Comparison of ENCODE assay signal across 21 cellular contexts in genomic region chr5:163579729-163580128, GRCh38.
DNase-seq lines count a peak whose midpoint lies in the region; ATAC-seq, FAIRE-seq and TF ChIP-seq lines count a peak whose summit lies in the region.
"Had no signal": no experiment of that assay in that cellular context is flagged by ENCODE, and none has a peak within 500 bp of the region (broad histone marks: within the 10 kb centered on the region; RNA-seq: fewer than 3 reads in every experiment).

No MANE protein-coding gene starts in this region.

- no peak overlapping the region for H2BK12ac ChIP-seq in H1 (ENCODE audit: low read depth, low read length)

- WGBS in H1 (ENCODE audit: extremely low coverage in 1 of 2, insufficient coverage in 1 of 2, insufficient read length in 1 of 2, insufficient replicate concordance in 2 of 2, low coverage in 1 of 2, low lambda C conversion rate in 2 of 2, missing lambda C conversion rate in 1 of 2), 2 experiments: 91% methylated on average over 4 of the region's 4 CpGs; no CpG with 5 or more reads in 1 of the 2 experiments
- WGBS in esophagus squamous epithelium, 2 donors: 85 to 89% methylated on average over 4 of the region's 4 CpGs

- H3K56ac ChIP-seq in H1 (replicated peaks; ENCODE audit: insufficient read length, low read depth, low read length): no peak overlapping the region

- TF ChIP-seq RAD21 in H1 (IDR thresholded peaks at IDR 0.05 in 1 of 2, conservative IDR thresholded peaks at IDR 0.05 in 1 of 2; ENCODE audit: low read depth in 2 of 2, low read length in 2 of 2): no peak

- H3K79me2 ChIP-seq in H1 (ENCODE audit: control insufficient read depth in 1 of 2, insufficient read depth in 2 of 2, low read length in 2 of 2): no peaks in the 10 kb centered on the region

- H2BK120ac ChIP-seq in H1 (replicated peaks; ENCODE audit: low read depth, low read length): no peak overlapping the region

- no peak overlapping the region for H4K5ac ChIP-seq in H1 (ENCODE audit: insufficient read length, low read depth, low read length)

- CTCF ChIA-PET in HEK293 (lab: Yijun Ruan, JAX) (interaction anchor here (2.7 kb wide), 1 partner anchor 15 kb away, joined by 6 read pairs; no protein-coding TSS in a partner anchor), H1 (lab: Charles Lee; ENCODE audit: partially characterized antibody) (interaction anchor here (0.9 to 3.6 kb wide), 5 partner anchors 9 to 71 kb away, joined by 3 to 27 read pairs (median 5); no protein-coding TSS in a partner anchor)

- H3K23ac ChIP-seq in H1 (ENCODE audit: insufficient read length): no peak overlapping the region

- H4K8ac ChIP-seq in H1 (ENCODE audit: extremely low read depth, insufficient read depth, low read length): no peak overlapping the region

- no peak overlapping the region for H2AK5ac ChIP-seq in H1 (ENCODE audit: low read depth, low read length)

- H2BK15ac ChIP-seq in H1 (ENCODE audit: low read length): no peak overlapping the region

- H3K4me1 ChIP-seq in HEK293 (ENCODE audit: control insufficient read depth, insufficient read depth, low read length) (no peaks in the 10 kb centered on the region), H1 (replicated peaks in 1 of 4; ENCODE audit: control insufficient read depth in 3 of 4, insufficient read depth in 4 of 4, low read length in 3 of 4) (no peaks in the 10 kb centered on the region), esophagus squamous epithelium (no peaks in the 10 kb centered on the region)
- H3K4me1 ChIP-seq: A549, Caco-2 had no signal

- TF ChIP-seq POLR2A in H1 (IDR thresholded peaks at IDR 0.05; ENCODE audit: control extremely low read depth in 1 of 2, low read depth in 2 of 2, low read length in 2 of 2) (no peak), esophagus squamous epithelium (IDR thresholded peaks at IDR 0.05) (no peak)

- no peak for TF ChIP-seq EP300 in H1 (IDR thresholded peaks at IDR 0.05; ENCODE audit: borderline replicate concordance in 1 of 2, low read depth in 2 of 2, low read length in 2 of 2)

- no peak for TF ChIP-seq CTCF in 22Rv1 (IDR thresholded peaks at IDR 0.05)
- no peak for TF ChIP-seq CTCF in HEK293 (tag by site-specific recombination; IDR thresholded peaks at IDR 0.05)
- no peak for TF ChIP-seq CTCF in VCaP (conservative IDR thresholded peaks at IDR 0.05)
- no peak for TF ChIP-seq CTCF in H1 (IDR thresholded peaks at IDR 0.05; ENCODE audit: control extremely low read depth in 1 of 3, insufficient read depth in 1 of 3, low read depth in 1 of 3, low read length in 3 of 3)
- TF ChIP-seq CTCF in esophagus squamous epithelium (IDR thresholded peaks at IDR 0.05): no peak

- intact Hi-C loops in esophagus squamous epithelium (cut with DNase I): no loop called here

- no peaks in the 10 kb centered on the region for H3K79me1 ChIP-seq in H1 (ENCODE audit: low read depth, low read length)

- no peak overlapping the region for H2BK20ac ChIP-seq in H1 (ENCODE audit: low read length)

- POLR2A ChIA-PET in HEK293 (lab: Yijun Ruan, JAX) (no interaction called here), H1 (lab: Charles Lee; ENCODE audit: partially characterized antibody) (no interaction called here)

- H3K9me3 ChIP-seq in HEK293 (ENCODE audit: control insufficient read depth, insufficient read depth, low read depth, low read length): no peaks in the 10 kb centered on the region
- peaks cover 0 to 9% of the 10 kb centered on the region in 2 experiments; a peak in 1 of 4 replicates for H3K9me3 ChIP-seq in H1 (ENCODE audit: insufficient read depth in 2 of 2, low read depth in 1 of 2, low read length in 1 of 2)
- no peaks in the 10 kb centered on the region for H3K9me3 ChIP-seq in esophagus squamous epithelium
- H3K9me3 ChIP-seq: A549, Caco-2 had no signal

- no peak overlapping the region for H3K9ac ChIP-seq in H1 (replicated peaks in 1 of 4; ENCODE audit: extremely low read depth in 1 of 4, low read depth in 3 of 4, low read length in 3 of 4)
- H3K9ac ChIP-seq: BLaER1 treated with 17β-estradiol and CSF1 and Interleukin-3, amounts not matched to agents 10 nM and 100 nM had no signal

- H2AFZ ChIP-seq in H1 (ENCODE audit: low read length): no peak overlapping the region

- H4K91ac ChIP-seq in H1 (replicated peaks; ENCODE audit: insufficient read length, low read length): no peak overlapping the region

- H3K36me3 ChIP-seq in HEK293 (ENCODE audit: control insufficient read depth in 2 of 2, insufficient read depth in 1 of 2, low read length in 2 of 2): no peaks in the 10 kb centered on the region
- H3K36me3 ChIP-seq in H1 (ENCODE audit: control insufficient read depth in 2 of 4, insufficient read depth in 4 of 4, low read length in 3 of 4): no peaks in the 10 kb centered on the region
- no peaks in the 10 kb centered on the region for H3K36me3 ChIP-seq in esophagus squamous epithelium
- H3K36me3 ChIP-seq: BLaER1 treated with 17β-estradiol and CSF1 and Interleukin-3, amounts not matched to agents 10 nM and 100 nM had no signal

- H3K4me3 ChIP-seq in HEK293 (ENCODE audit: low read depth, low read length) (no peak overlapping the region), H1 (ENCODE audit: extremely low read depth in 1 of 4, insufficient read depth in 2 of 4, low read depth in 3 of 4, low read length in 4 of 4) (no peak overlapping the region), esophagus squamous epithelium (no peak overlapping the region)
- H3K4me3 ChIP-seq: A549; BLaER1 treated with 17β-estradiol and CSF1 and Interleukin-3, amounts not matched to agents 10 nM and 100 nM had no signal

- no peak overlapping the region for H3K14ac ChIP-seq in H1 (ENCODE audit: insufficient read length)

- H4K20me1 ChIP-seq in H1 (replicated peaks in 1 of 2; ENCODE audit: control insufficient read depth in 1 of 2, insufficient read depth in 2 of 2, low read length in 2 of 2): no peaks in the 10 kb centered on the region
- H4K20me1 ChIP-seq: BLaER1 treated with 17β-estradiol and CSF1 and Interleukin-3, amounts not matched to agents 10 nM and 100 nM had no signal

- ATAC-seq in GM21723 (IDR thresholded peaks at IDR 0.05; ENCODE audit: unreplicated experiment): no peak
- ATAC-seq: A549; CD8-positive, alpha-beta T cell had no signal

- no peak overlapping the region for H2BK5ac ChIP-seq in H1 (ENCODE audit: low read depth, low read length)

- H3K27me3 ChIP-seq in H1 (replicated peaks in 1 of 4; ENCODE audit: control insufficient read depth in 3 of 4, extremely low read depth in 1 of 4, insufficient read depth in 3 of 4, low read length in 3 of 4): no peaks in the 10 kb centered on the region
- H3K27me3 ChIP-seq in esophagus squamous epithelium: no peaks in the 10 kb centered on the region
- H3K27me3 ChIP-seq: BLaER1 treated with 17β-estradiol and CSF1 and Interleukin-3, amounts not matched to agents 10 nM and 100 nM had no signal

- no peak for FAIRE-seq in H1 (lab: Jason Lieb, UNC)
- FAIRE-seq: A549, D721Med, G401.6, GM12891, GM19239 had no signal

- no peak overlapping the region for H3K18ac ChIP-seq in H1 (ENCODE audit: extremely low read depth, low read length)

- no peak overlapping the region for H3K4ac ChIP-seq in H1 (replicated peaks; ENCODE audit: insufficient read length, low read depth, low read length)

- no peak overlapping the region for H3K4me2 ChIP-seq in H1 (ENCODE audit: insufficient read depth in 1 of 2, low read depth in 2 of 2, low read length in 2 of 2)
- H3K4me2 ChIP-seq: A549; BLaER1 treated with 17β-estradiol and CSF1 and Interleukin-3, amounts not matched to agents 10 nM and 100 nM had no signal

- no peaks in the 10 kb centered on the region for H3K23me2 ChIP-seq in H1 (ENCODE audit: low read depth, low read length)

- DNase-seq in H1 (ENCODE audit: low read depth in 1 of 2, low spot score in 2 of 2): no peak
- no peak for DNase-seq in NOMO-1 treated with dmso at 0.1 percent for 144 hours (lab: John Stamatoyannopoulos, UW; ENCODE audit: unreplicated experiment)
- DNase-seq in esophagus squamous epithelium (lab: John Stamatoyannopoulos, UW): no peak
- DNase-seq: AML-193; Caco-2; Calu3; CD4-positive, alpha-beta T cell; CD8-positive, alpha-beta T cell; DMS79 treated with DMSO at 0.1 percent for 48 hours; GF-D8 had no signal

- H3K27ac ChIP-seq in 22Rv1 (peak overlapping the region; percentile 73), HEK293 (ENCODE audit: extremely low read depth, low read depth, low read length) (no peak overlapping the region), VCaP (peak overlapping the region; percentile 62), H1 (ENCODE audit: low read depth, low read length) (no peak overlapping the region), esophagus squamous epithelium (no peak overlapping the region)
- H3K27ac ChIP-seq: A549; BLaER1 treated with 17β-estradiol and CSF1 and Interleukin-3, amounts not matched to agents 10 nM and 100 nM; C4-2B had no signal

TF ChIP-seq in HEK293, 187 proteins besides CTCF, POLR2A, EP300 and RAD21:
- TF ChIP-seq ZNF146 (tag by site-specific recombination; IDR thresholded peaks at IDR 0.05) (peak; percentile 44; the same call in 1 of the 2 replicates), ZFP37 (tag by site-specific recombination; IDR thresholded peaks at IDR 0.05) (no peak)

TF ChIP-seq in H1, 55 proteins besides CTCF, POLR2A, EP300 and RAD21:
- TF ChIP-seq KDM1A (IDR thresholded peaks at IDR 0.05; ENCODE audit: borderline replicate concordance, low read length) (0 out of 2 replicates have a peak, but pooled peaks have one; percentile 46), CTBP2 (IDR thresholded peaks at IDR 0.05; ENCODE audit: borderline replicate concordance, insufficient read depth, insufficient read length, low read length) (no peak)

Comparison
In these comparisons a context has a peak if more than half of its experiments do, and no peak if none do; other contexts are left out.
1. H3K27ac ChIP-seq: peak in 22Rv1 (single experiment) and VCaP (single experiment); none in HEK293 (single experiment), H1 (single experiment) and esophagus squamous epithelium (0 of 4).